ENCODE assay signal across 14 cellular contexts in the genomic region with DNA sequence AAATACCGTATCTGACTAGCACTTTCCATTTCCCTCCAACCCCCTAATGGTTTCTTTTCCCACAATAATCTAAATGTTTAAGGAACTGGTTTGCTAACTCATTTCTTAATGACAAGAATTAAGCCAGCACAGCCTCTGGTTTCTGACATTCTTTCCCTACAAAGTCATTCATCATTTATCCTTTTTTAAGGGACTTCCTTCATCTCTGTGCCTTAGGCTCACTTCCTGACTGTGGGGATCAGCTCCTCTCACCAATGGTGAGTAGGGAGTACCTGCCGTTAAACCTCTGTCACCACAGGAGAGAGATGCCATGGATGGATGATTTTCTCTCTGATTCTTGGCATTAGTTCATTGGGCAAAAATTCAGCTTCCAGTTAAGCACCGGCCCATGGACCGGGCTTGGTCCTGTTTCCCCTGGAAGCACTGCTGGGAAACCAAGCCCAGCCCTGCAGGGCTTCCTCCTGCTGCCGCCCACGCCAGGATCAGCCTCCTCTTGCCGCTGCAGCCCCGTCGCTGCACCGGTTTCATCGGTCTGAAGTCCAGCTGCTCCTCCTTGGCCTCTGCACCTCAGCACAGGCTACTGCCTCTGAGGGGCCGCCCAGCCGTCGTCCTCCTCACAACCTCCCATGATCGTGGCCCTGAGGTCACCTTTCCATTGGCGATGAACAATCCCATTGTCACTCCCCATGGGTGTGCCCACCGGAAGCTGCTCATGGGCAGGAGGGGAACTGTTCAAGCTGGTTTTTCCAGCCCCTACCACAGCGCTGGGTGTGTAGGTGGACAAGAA.
A peak's percentile ranks its signal among the peaks of the same experiment; 100 is the strongest.
DNase-seq lines count a peak whose midpoint lies in the region; ATAC-seq and TF ChIP-seq lines count a peak whose summit lies in the region.
"Had no signal": no experiment of that assay in that cellular context is flagged by ENCODE, and none has a peak within 500 bp of the region (broad histone marks: within the 10 kb centered on the region; RNA-seq: fewer than 3 reads in every experiment).

No MANE protein-coding gene starts in this region.

- no peaks in the 10 kb centered on the region for H3K36me3 ChIP-seq in osteoblast (ENCODE audit: insufficient read depth, low read length)
- H3K36me3 ChIP-seq: stomach had no signal

- TF ChIP-seq CTCF in epithelial cell of proximal tubule (conservative IDR thresholded peaks at IDR 0.05; ENCODE audit: low read depth, low read length) (no peak), osteoblast (IDR thresholded peaks at IDR 0.05; ENCODE audit: extremely low read depth, low read depth, low read length) (no peak)

- no peaks in the 10 kb centered on the region for H3K79me2 ChIP-seq in osteoblast (ENCODE audit: insufficient read depth, low read length)

- peak overlapping the region; percentile 24 for H3K4me2 ChIP-seq in osteoblast (ENCODE audit: insufficient read depth, low read length)

- ATAC-seq in GM21786 (IDR thresholded peaks at IDR 0.05; ENCODE audit: unreplicated experiment) = no peak
- no peak for ATAC-seq in HG02840 (IDR thresholded peaks at IDR 0.05; ENCODE audit: low FRiP score, unreplicated experiment)
- ATAC-seq: activated CD4-positive, CD25-positive, alpha-beta regulatory T cell treated with anti-CD3 and anti-CD28 coated beads, Interleukin-2, amount 50 U/mL, for 24 hours; psoas muscle; SK-N-SH treated with all-trans-retinoic acid at 6 μM for 48 hours had no signal

- H4K20me1 ChIP-seq in osteoblast (ENCODE audit: insufficient read depth, low read length) = no peaks in the 10 kb centered on the region

- H3K27me3 ChIP-seq in osteoblast (ENCODE audit: insufficient read depth, low read length) = no peaks in the 10 kb centered on the region

- H3K9me3 ChIP-seq in osteoblast (ENCODE audit: low read depth, low read length) = no peaks in the 10 kb centered on the region
- H3K9me3 ChIP-seq: psoas muscle, stomach had no signal

- H3K4me3 ChIP-seq in epithelial cell of proximal tubule (ENCODE audit: low read depth, low read length) = peak overlapping the region; percentile 16
- no peak overlapping the region for H3K4me3 ChIP-seq in osteoblast (ENCODE audit: insufficient read depth, low read length)
- H3K4me3 ChIP-seq: psoas muscle, stomach had no signal

- DNase-seq in ELR (ENCODE audit: low read depth) (peak; percentile 6), NCI-H69 (lab: John Stamatoyannopoulos, UW) (peak; percentile 77), epithelial cell of proximal tubule (ENCODE audit: low read depth) (no peak), osteoblast (ENCODE audit: insufficient read length, low spot score, missing footprints) (no peak), NCI-H1105 (lab: John Stamatoyannopoulos, UW) (no peak), D341Med (ENCODE audit: low spot score) (no peak)
- DNase-seq: activated T-cell treated with anti-CD3 and anti-CD28 coated beads, Interleukin-2, amount 50 U/mL, for 24 hours; psoas muscle; stimulated activated CD4-positive, alpha-beta T cell treated with anti-CD3 and anti-CD28 coated beads, Interleukin-4, amount 100 ng/mL, for 4 hours; stomach had no signal

- peak overlapping the region; percentile 23 for H2AFZ ChIP-seq in osteoblast (ENCODE audit: low read length)

- H3K4me1 ChIP-seq in osteoblast (ENCODE audit: insufficient read depth, low read length) = peaks cover 8% of the 10 kb centered on the region
- H3K4me1 ChIP-seq: psoas muscle had no signal

- H3K27ac ChIP-seq in osteoblast (ENCODE audit: low read depth, low read length) = no peak overlapping the region
- H3K27ac ChIP-seq: psoas muscle, stomach had no signal

Comparison
In these comparisons a context has a peak if more than half of its experiments do, and no peak if none do; other contexts are left out.
1. DNase-seq: peak in ELR (single experiment) and NCI-H69 (single experiment); none in epithelial cell of proximal tubule (single experiment), osteoblast (single experiment), NCI-H1105 (single experiment) and D341Med (single experiment).